Comparison of ENCODE assay signal across 27 cellular contexts in the genomic region with DNA sequence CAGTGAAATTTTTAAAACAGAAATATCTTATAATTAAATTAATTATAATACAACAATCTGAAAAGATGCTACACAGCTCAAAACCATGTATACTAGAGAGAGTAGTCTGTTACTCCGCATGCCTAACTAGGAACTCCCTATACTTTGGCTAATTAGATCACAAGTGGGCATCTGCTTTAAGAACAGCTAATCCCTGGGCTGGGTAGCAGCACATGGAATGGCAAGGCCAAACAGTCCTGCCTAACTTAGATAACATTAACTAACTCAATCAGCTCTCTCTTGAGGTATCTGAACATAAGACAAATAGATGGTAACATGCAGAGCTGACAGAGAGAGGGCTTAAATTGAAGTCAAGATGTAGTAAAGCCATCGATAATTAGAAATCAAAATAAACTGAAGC. TPM values are rescaled to one million over a fixed set of nuclear protein-coding genes. Genes with fewer than 3 reads are reported as not detected.
"Had no signal": no experiment of that assay in that cellular context is flagged by ENCODE, and none has a peak within 500 bp of the region (broad histone marks: within the 10 kb centered on the region; RNA-seq: fewer than 3 reads in every experiment).

No MANE protein-coding gene starts in this region.

- H3K4me2 ChIP-seq: hepatocyte had no signal

- ATAC-seq: effector memory CD8-positive, alpha-beta T cell; left lung; stimulated activated naive B cell treated with anti-CD40 and anti-IgM and Interleukin-4, amounts not matched to agents 10 μg/mL and 1 μg/mL and 100 μg/mL, for 72 hours had no signal

- DNase-seq: activated CD4-positive, alpha-beta memory T cell treated with anti-CD3 and anti-CD28 coated beads for 36 hours; activated CD4-positive, alpha-beta T cell treated with anti-CD3 and anti-CD28 coated beads for 48 hours; activated effector memory CD4-positive, alpha-beta T cell treated with anti-CD3 and anti-CD28 coated beads, Interleukin-2, amount 50 U/mL, for 16 hours; activated naive CD4-positive, alpha-beta T cell treated with anti-CD3 and anti-CD28 coated beads, Interleukin-2, amount 10 ng/mL, durations not matched to agents 7 days and 5 days; adrenal gland; brain microvascular endothelial cell; caudate nucleus; dorsolateral prefrontal cortex; effector memory CD8-positive, alpha-beta T cell; glutamatergic neuron; immature natural killer cell; kidney glomerular epithelial cell; left lung; naive B cell; retina; sigmoid colon; stimulated activated CD4-positive, alpha-beta T cell treated with anti-CD3 and anti-CD28 coated beads, Interleukin-2, amount 100 ng/mL, for 48 hours; stimulated activated CD8-positive, alpha-beta memory T cell treated with anti-CD3 and anti-CD28 coated beads, Interleukin-4, amount 100 ng/mL, for 48 hours; stimulated activated naive B cell treated with anti-CD40 and anti-IgM and Interleukin-4, amounts not matched to agents 10 μg/mL and 1 μg/mL and 100 μg/mL, for 72 hours; transverse colon; uterus had no signal

- H3K9me3 ChIP-seq: adrenal gland, ascending aorta, esophagus muscularis mucosa, left lung, sigmoid colon, transverse colon, uterus had no signal

- H3K36me3 ChIP-seq: adrenal gland, ascending aorta, brain microvascular endothelial cell, esophagus muscularis mucosa, left lung, sigmoid colon, transverse colon, uterus had no signal

- H3K27me3 ChIP-seq: adrenal gland, ascending aorta, brain microvascular endothelial cell, dorsolateral prefrontal cortex, esophagus muscularis mucosa, hepatocyte, left lung, sigmoid colon, transverse colon, uterus had no signal

- H3K4me3 ChIP-seq: adrenal gland, ascending aorta, dorsolateral prefrontal cortex, esophagus muscularis mucosa, hepatocyte, left lung, lung, sigmoid colon, transverse colon, uterus had no signal

- FAIRE-seq: endothelial cell of umbilical vein, frontal cortex had no signal

- H3K27ac ChIP-seq: adrenal gland, ascending aorta, brain microvascular endothelial cell, dorsolateral prefrontal cortex, esophagus muscularis mucosa, hepatocyte, left lung, sigmoid colon, transverse colon, uterus had no signal

- H2AFZ ChIP-seq: hepatocyte had no signal

RNA-seq across cellular contexts. Expression of a gene that starts 45.5 kb away (rescaled TPM):
- polyA plus RNA-seq: adrenal gland, endothelial cell of umbilical vein, hepatocyte, immature natural killer cell, lung, sigmoid colon had no signal
